Comparison of ENCODE assay signal across 8 cellular contexts in genomic region chr19:2540251-2540645, GRCh38.
DNase-seq lines count a peak whose midpoint lies in the region; ATAC-seq, FAIRE-seq and TF ChIP-seq lines count a peak whose summit lies in the region.

No MANE protein-coding gene starts in this region.

- intact Hi-C loops in Right ventricle myocardium superior (cut with DNase I) (loop anchor here (5.0 kb wide), 3 partner anchors 37 to 63 kb away; partner anchors contain the start of gene GADD45B), uterus (cut with DNase I; ENCODE audit: low total_unique reads) (loop anchor here (5.0 kb wide), 1 partner anchor 63 kb away; the partner anchor contains the start of gene GADD45B)

- no peaks in the 10 kb centered on the region for H3K79me2 ChIP-seq in neural progenitor cell (ENCODE audit: low read depth)

- H3K27me3 ChIP-seq in cardiac muscle cell = no peaks in the 10 kb centered on the region
- H3K27me3 ChIP-seq in neural progenitor cell = peaks cover 16% of the 10 kb centered on the region
- H3K27me3 ChIP-seq in uterus = no peaks in the 10 kb centered on the region

- H3K4me1 ChIP-seq in cardiac muscle cell (ENCODE audit: low read depth) (peaks cover 27% of the 10 kb centered on the region), neural progenitor cell (peaks cover 14% of the 10 kb centered on the region), uterus (peaks cover 0 to 19% of the 10 kb centered on the region in 2 donors)

- H3K27me3 Mint-ChIP-seq in neural progenitor cell (ENCODE audit: insufficient read depth, low read depth) = peaks cover 2% of the 10 kb centered on the region

- peaks cover 41% of the 10 kb centered on the region for H3F3A ChIP-seq in neural progenitor cell (ENCODE audit: low read depth)

- FAIRE-seq in GM12892 (lab: Jason Lieb, UNC) = no peak

- no peak for ATAC-seq in Right ventricle myocardium superior (ENCODE audit: poor library complexity)

- H3K4me3 Mint-ChIP-seq in neural progenitor cell = no peak overlapping the region

- no peaks in the 10 kb centered on the region for H3K9me3 Mint-ChIP-seq in neural progenitor cell

- H3K27ac ChIP-seq in cardiac muscle cell (peak overlapping the region; percentile 100), epithelial cell of prostate (peak overlapping the region; percentile 94), neural progenitor cell (peak overlapping the region; percentile 91), uterus (peak overlapping the region; percentile 71 to 91)

- H3K4me1 Mint-ChIP-seq in neural progenitor cell = peaks cover 36% of the 10 kb centered on the region

- peaks cover 18% of the 10 kb centered on the region for H4K20me1 ChIP-seq in neural progenitor cell (ENCODE audit: low read depth)

- peak overlapping the region; percentile 1 for H3K4me3 ChIP-seq in cardiac muscle cell
- peak overlapping the region; percentile 19 for H3K4me3 ChIP-seq in neural progenitor cell
- H3K4me3 ChIP-seq in uterus = no peak overlapping the region

- H3K36me3 ChIP-seq in cardiac muscle cell = no peaks in the 10 kb centered on the region
- H3K36me3 ChIP-seq in neural progenitor cell = no peaks in the 10 kb centered on the region
- no peaks in the 10 kb centered on the region for H3K36me3 ChIP-seq in uterus

- no peak overlapping the region for H3K9ac ChIP-seq in neural progenitor cell

- H3K9me3 ChIP-seq in cardiac muscle cell (ENCODE audit: low read depth) (no peaks in the 10 kb centered on the region), neural progenitor cell (ENCODE audit: low read depth) (no peaks in the 10 kb centered on the region), uterus (no peaks in the 10 kb centered on the region)

- no peaks in the 10 kb centered on the region for H3K36me3 Mint-ChIP-seq in neural progenitor cell

- H2AFZ ChIP-seq in neural progenitor cell (replicated peaks) = no peak overlapping the region

- no peak for DNase-seq in cardiac muscle cell (ENCODE audit: low read depth in 1 of 2, low spot score in 1 of 2)
- DNase-seq in Right ventricle myocardium superior = no peak
- DNase-seq in epithelial cell of prostate (ENCODE audit: low read depth, low spot score) = no peak
- no peak for DNase-seq in neural progenitor cell (ENCODE audit: low spot score)
- DNase-seq in uterus = no peak
- no peak for DNase-seq in amniotic stem cell (lab: John Stamatoyannopoulos, UW)
- DNase-seq in GM12892 (ENCODE audit: insufficient read length) = no peak
- no peak for DNase-seq in AML-193 (lab: John Stamatoyannopoulos, UW)

- TF ChIP-seq POLR2A in uterus (IDR thresholded peaks at IDR 0.05) (no peak), GM12892 (IDR thresholded peaks at IDR 0.05; ENCODE audit: low read depth, low read length) (no peak)

- TF ChIP-seq CTCF in cardiac muscle cell (IDR thresholded peaks at IDR 0.05; ENCODE audit: low read depth, low read length) (no peak), neural progenitor cell (IDR thresholded peaks at IDR 0.05) (no peak), uterus (IDR thresholded peaks at IDR 0.05) (no peak)

- H3K27ac Mint-ChIP-seq in neural progenitor cell = peak overlapping the region; percentile 33

- H3K4me2 ChIP-seq in neural progenitor cell = peak overlapping the region; percentile 71

Comparison
In these comparisons a context has a peak if more than half of its experiments do, and no peak if none do; other contexts are left out.
1. H3K4me3 ChIP-seq: peak in cardiac muscle cell (single experiment) and neural progenitor cell (single experiment); none in uterus (0 of 2).
2. Peak in every context shown above with its lines, with median percentiles within 50 percentile points of each other: H3K27ac ChIP-seq.